In genomic region chr5:80990527-80990926, GRCh38 we compare ENCODE assay signal across 23 cellular contexts. TPM values are rescaled to one million over a fixed set of nuclear protein-coding genes. Genes with fewer than 3 reads are reported as not detected.
DNase-seq lines count a peak whose midpoint lies in the region; TF ChIP-seq lines count a peak whose summit lies in the region.
"Had no signal": no experiment of that assay in that cellular context is flagged by ENCODE, and none has a peak within 500 bp of the region (broad histone marks: within the 10 kb centered on the region; RNA-seq: fewer than 3 reads in every experiment).

No MANE protein-coding gene starts in this region.

- no peak overlapping the region for H3K4me3 ChIP-seq in H7 (ENCODE audit: insufficient read depth, low read depth, low read length)
- peak overlapping the region; percentile 67 for H3K4me3 ChIP-seq in Karpas-422 (ENCODE audit: low read length)
- no peak overlapping the region for H3K4me3 ChIP-seq in mammary epithelial cell (replicated peaks in 1 of 3; ENCODE audit: insufficient read depth in 1 of 3, low read depth in 2 of 3, low read length in 3 of 3)
- no peak overlapping the region for H3K4me3 ChIP-seq in mesendoderm (ENCODE audit: low read length)
- H3K4me3 ChIP-seq in neuronal stem cell (ENCODE audit: low read length in 2 of 2) = no peak overlapping the region
- H3K4me3 ChIP-seq: body of pancreas, SJSA1, vagina had no signal

- no peak overlapping the region for H2BK120ac ChIP-seq in mesendoderm (ENCODE audit: low read depth, low read length)
- H2BK120ac ChIP-seq in neuronal stem cell (ENCODE audit: low read depth, low read length) = no peak overlapping the region

- H3K79me2 ChIP-seq in Karpas-422 (ENCODE audit: low read length) = 0 out of 2 replicates have a peak, but pooled peaks cover 2% of the 10 kb centered on the region
- H3K79me2 ChIP-seq in mammary epithelial cell (ENCODE audit: insufficient read depth, low read length) = no peaks in the 10 kb centered on the region
- H3K79me2 ChIP-seq in mesendoderm (ENCODE audit: control insufficient read depth, insufficient read depth, low read length) = no peaks in the 10 kb centered on the region

- H3K56ac ChIP-seq in mesendoderm (ENCODE audit: low read length) = peak overlapping the region; percentile 8

- H3K9ac ChIP-seq in Karpas-422 (ENCODE audit: low read length) (peak overlapping the region; percentile 82), mammary epithelial cell (ENCODE audit: insufficient read depth, low read length) (no peak overlapping the region), mesendoderm (ENCODE audit: low read length) (no peak overlapping the region), neuronal stem cell (ENCODE audit: low read depth, low read length, poor library complexity) (no peak overlapping the region)

- DNase-seq in H7 = peak; percentile 29
- peak; percentile 66 for DNase-seq in Karpas-422
- no peak for DNase-seq in mammary epithelial cell
- DNase-seq in mesendoderm = peak; percentile 85
- DNase-seq in SHP77 treated with DMSO at 0.1 percent for 48 hours (lab: John Stamatoyannopoulos, UW) = no peak
- no peak for DNase-seq in neuronal stem cell (ENCODE audit: low spot score)
- DNase-seq in CD14-positive monocyte (ENCODE audit: low spot score) = no peak
- DNase-seq: activated CD4-positive, alpha-beta T cell treated with anti-CD3 and anti-CD28 coated beads for 4 hours; body of pancreas; DMS153; effector memory CD4-positive, alpha-beta T cell; GDM1; Kasumi-1; midbrain; NCI-H1092 treated with DMSO at 0.1 percent for 48 hours; NCI-H2029 treated with DMSO at 0.1 percent for 48 hours; NCI-H748 treated with DMSO at 0.1 percent for 48 hours; stimulated activated CD4-positive, alpha-beta T cell treated with anti-CD3 and anti-CD28 coated beads, Interleukin-2, amount 100 ng/mL, for 24 hours; T-helper 1 cell had no signal

- H3K9me3 ChIP-seq in Karpas-422 (ENCODE audit: low read length) (no peaks in the 10 kb centered on the region), mammary epithelial cell (replicated peaks; ENCODE audit: insufficient read depth, low read length) (no peaks in the 10 kb centered on the region), neuronal stem cell (replicated peaks in 1 of 2; ENCODE audit: control insufficient read depth in 2 of 2, insufficient read depth in 1 of 2, low read depth in 1 of 2, low read length in 2 of 2) (no peaks in the 10 kb centered on the region)
- H3K9me3 ChIP-seq: body of pancreas, SJSA1, vagina had no signal

- intact Hi-C loops in mammary epithelial cell (cut with micrococcal nuclease) = no loop called here
- intact Hi-C loops in CD14-positive monocyte (cut with micrococcal nuclease) = no loop called here

- H3K4me1 Mint-ChIP-seq in CD14-positive monocyte = no peaks in the 10 kb centered on the region

- peaks cover 91% of the 10 kb centered on the region for H3K4me1 ChIP-seq in Karpas-422 (ENCODE audit: low read length)
- peaks cover 13% of the 10 kb centered on the region for H3K4me1 ChIP-seq in mammary epithelial cell (ENCODE audit: insufficient read depth, low read length)
- H3K4me1 ChIP-seq in mesendoderm (ENCODE audit: control insufficient read depth, low read depth, low read length) = peaks cover 11% of the 10 kb centered on the region
- peaks cover 0 to 2% of the 10 kb centered on the region in 2 donors for H3K4me1 ChIP-seq in neuronal stem cell (ENCODE audit: control insufficient read depth in 2 of 2, insufficient read depth in 1 of 2, low read depth in 1 of 2, low read length in 2 of 2)
- H3K4me1 ChIP-seq: body of pancreas, vagina had no signal

- TF ChIP-seq CTCF in mammary epithelial cell (conservative IDR thresholded peaks at IDR 0.05 in 1 of 2, IDR thresholded peaks at IDR 0.05 in 1 of 2; ENCODE audit: extremely low read depth in 1 of 2, insufficient read depth in 1 of 2, low read depth in 1 of 2, low read length in 2 of 2) (no peak), CD14-positive monocyte (IDR thresholded peaks at IDR 0.05) (no peak)

- CTCF ChIA-PET in mammary epithelial cell (lab: Charles Lee; ENCODE audit: low non-redundant PET) = no interaction called here

- whole genome bisulfite sequencing in mammary epithelial cell (ENCODE audit: low coverage, missing lambda C conversion rate) = 7% methylated on average over 2 of the region's 2 CpGs
- WGBS in mesendoderm (ENCODE audit: extremely low coverage, insufficient coverage, low lambda C conversion rate) = no CpG with 5 or more reads among the region's 2 CpGs
- no CpG with 5 or more reads among the region's 2 CpGs for WGBS in neuronal stem cell (ENCODE audit: extremely low coverage in 2 of 2, insufficient read length in 2 of 2, insufficient replicate concordance in 1 of 2), 2 donors

- H4K20me1 ChIP-seq in Karpas-422 (ENCODE audit: insufficient read depth, low read depth, low read length) (no peaks in the 10 kb centered on the region), mammary epithelial cell (ENCODE audit: insufficient read depth, low read length) (no peaks in the 10 kb centered on the region)

- no peak overlapping the region for H4K5ac ChIP-seq in mesendoderm (ENCODE audit: low read length)

- H3K36me3 ChIP-seq in H7 (replicated peaks; ENCODE audit: control insufficient read depth, insufficient read depth, low read length) (no peaks in the 10 kb centered on the region), Karpas-422 (ENCODE audit: insufficient read depth, low read length) (no peaks in the 10 kb centered on the region), mammary epithelial cell (ENCODE audit: insufficient read depth, low read length) (no peaks in the 10 kb centered on the region), mesendoderm (ENCODE audit: control insufficient read depth, insufficient read depth, low read length) (no peaks in the 10 kb centered on the region), neuronal stem cell (replicated peaks in 1 of 2; ENCODE audit: control insufficient read depth in 2 of 2, insufficient read depth in 2 of 2, low read length in 2 of 2) (no peaks in the 10 kb centered on the region)
- H3K36me3 ChIP-seq: SJSA1, vagina had no signal

- H3K4me3 Mint-ChIP-seq in CD14-positive monocyte = no peak overlapping the region
- H3K4me3 Mint-ChIP-seq: stimulated activated effector memory CD8-positive, alpha-beta T cell treated with anti-CD3 and anti-CD28 coated beads, Interleukin-12 subunit alpha, Interleukin-12 subunit beta, amount 100 ng/mL, for 72 hours had no signal

- H3K4me2 ChIP-seq in Karpas-422 (ENCODE audit: low read depth, low read length, poor library complexity, severe bottlenecking) = peak overlapping the region; percentile 88
- peak overlapping the region; percentile 45 for H3K4me2 ChIP-seq in mammary epithelial cell (ENCODE audit: insufficient read depth, low read depth, low read length)
- no peak overlapping the region for H3K4me2 ChIP-seq in mesendoderm (ENCODE audit: low read length)
- H3K4me2 ChIP-seq in neuronal stem cell (ENCODE audit: insufficient read depth, low read length, poor library complexity, severe bottlenecking) = no peak overlapping the region

- H2BK12ac ChIP-seq in neuronal stem cell (ENCODE audit: low read length) = no peak overlapping the region

- H3K9me2 ChIP-seq in Karpas-422 (replicated peaks; ENCODE audit: insufficient read depth, low read length) = no peaks in the 10 kb centered on the region

- H3K27ac Mint-ChIP-seq in CD14-positive monocyte = no peak overlapping the region
- H3K27ac Mint-ChIP-seq: activated naive CD4-positive, alpha-beta T cell treated with anti-CD3 and anti-CD28 coated beads, Interleukin-2, amount 50 U/mL, for 72 hours; stimulated activated effector memory CD8-positive, alpha-beta T cell treated with anti-CD3 and anti-CD28 coated beads, Interleukin-12 subunit alpha, Interleukin-12 subunit beta, amount 100 ng/mL, for 72 hours had no signal

- H3K18ac ChIP-seq in mesendoderm (ENCODE audit: low read length) (peak overlapping the region; percentile 44), neuronal stem cell (ENCODE audit: low read length) (no peak overlapping the region)

- H3K9me3 Mint-ChIP-seq in CD14-positive monocyte = peaks cover 0 to 4% (median 0%) of the 10 kb centered on the region in 7 donors
- H3K9me3 Mint-ChIP-seq: stimulated activated effector memory CD8-positive, alpha-beta T cell treated with anti-CD3 and anti-CD28 coated beads, Interleukin-12 subunit alpha, Interleukin-12 subunit beta, amount 100 ng/mL, for 72 hours had no signal

- no peak overlapping the region for H4K91ac ChIP-seq in neuronal stem cell (ENCODE audit: low read depth, low read length, poor library complexity)

- in situ Hi-C loops in mammary epithelial cell (cut with MboI; ENCODE audit: low sequenced_read_pairs in 2 of 2) = no loop called here

- H4K8ac ChIP-seq in mesendoderm (ENCODE audit: low read depth, low read length) (no peak overlapping the region), neuronal stem cell (ENCODE audit: low read depth, low read length) (no peak overlapping the region)

- H2AFZ ChIP-seq in Karpas-422 (ENCODE audit: low read length) (peak overlapping the region; percentile 19; the same call in 1 of the 2 replicates), mammary epithelial cell (ENCODE audit: low read depth, low read length) (peak overlapping the region; percentile 20), neuronal stem cell (ENCODE audit: low read length) (no peak overlapping the region)

- dilution Hi-C loops in mammary epithelial cell (cut with HindIII; ENCODE audit: low sequenced_read_pairs) = no loop called here

- no peak overlapping the region for H3K4ac ChIP-seq in mesendoderm (ENCODE audit: low read depth, low read length)
- no peak overlapping the region for H3K4ac ChIP-seq in neuronal stem cell (ENCODE audit: low read length)

- no peaks in the 10 kb centered on the region for H3K27me3 ChIP-seq in H7 (ENCODE audit: control insufficient read depth, insufficient read depth, low read length)
- H3K27me3 ChIP-seq in Karpas-422 (ENCODE audit: low read length) = no peaks in the 10 kb centered on the region
- H3K27me3 ChIP-seq in mammary epithelial cell (ENCODE audit: insufficient read depth, low read length) = no peaks in the 10 kb centered on the region
- no peaks in the 10 kb centered on the region for H3K27me3 ChIP-seq in mesendoderm (ENCODE audit: insufficient read depth, low read length, poor library complexity)
- peaks cover 0 to 9% (median 0%) of the 10 kb centered on the region in 3 experiments for H3K27me3 ChIP-seq in neuronal stem cell (ENCODE audit: control insufficient read depth in 3 of 3, insufficient read depth in 3 of 3, low read depth in 1 of 3, low read length in 3 of 3)
- H3K27me3 ChIP-seq: body of pancreas, SJSA1, vagina had no signal

- H3K36me3 Mint-ChIP-seq in CD14-positive monocyte = no peaks in the 10 kb centered on the region
- H3K36me3 Mint-ChIP-seq: activated naive CD4-positive, alpha-beta T cell treated with anti-CD3 and anti-CD28 coated beads, Interleukin-2, amount 50 U/mL, for 72 hours; stimulated activated effector memory CD8-positive, alpha-beta T cell treated with anti-CD3 and anti-CD28 coated beads, Interleukin-12 subunit alpha, Interleukin-12 subunit beta, amount 100 ng/mL, for 72 hours had no signal

- H2BK5ac ChIP-seq in mesendoderm (ENCODE audit: low read length) (peak overlapping the region; percentile 2), neuronal stem cell (ENCODE audit: low read length) (no peak overlapping the region)

- H3K27ac ChIP-seq in Karpas-422 (ENCODE audit: low read length) (peak overlapping the region; percentile 98), mammary epithelial cell (ENCODE audit: insufficient read depth, low read depth, low read length) (no peak overlapping the region), mesendoderm (ENCODE audit: low read depth, low read length) (peak overlapping the region; percentile 36), neuronal stem cell (replicated peaks; ENCODE audit: low read length) (no peak overlapping the region)
- H3K27ac ChIP-seq: body of pancreas, SJSA1, vagina had no signal

- no TSS peak for BruUV-seq in mammary epithelial cell (replicated peaks; lab: Mats Ljungman, UMichigan)

- H3K27me3 Mint-ChIP-seq in CD14-positive monocyte (ENCODE audit: low read depth in 3 of 3) = peaks cover 0 to 2% (median 0%) of the 10 kb centered on the region in 3 donors

- H3K14ac ChIP-seq in neuronal stem cell (ENCODE audit: low read length) = no peak overlapping the region

- H3K23ac ChIP-seq in mesendoderm (ENCODE audit: low read length) = no peak overlapping the region
- no peak overlapping the region for H3K23ac ChIP-seq in neuronal stem cell (ENCODE audit: low read depth, low read length, poor library complexity)

- no peak overlapping the region for H2AK5ac ChIP-seq in mesendoderm (ENCODE audit: low read length)
- H2AK5ac ChIP-seq in neuronal stem cell (ENCODE audit: low read depth, low read length) = no peak overlapping the region

- H2BK15ac ChIP-seq in mesendoderm (replicated peaks; ENCODE audit: low read depth) = no peak overlapping the region
- H2BK15ac ChIP-seq in neuronal stem cell (ENCODE audit: low read length) = no peak overlapping the region

- H3K79me1 ChIP-seq in mesendoderm (ENCODE audit: low read length) = no peaks in the 10 kb centered on the region
- H3K79me1 ChIP-seq in neuronal stem cell (ENCODE audit: low read depth, low read length) = no peaks in the 10 kb centered on the region

RNA-seq across cellular contexts. Expression of gene RASGRF2, which starts 30.4 kb away (rescaled TPM):
- total RNA-seq in H7 (2014; rRNA removed; shearing (Covaris generic)) = 4.0 and 5.3 TPM in 2 replicates
- 11.1 and 19.4 TPM in 2 replicates for total RNA-seq in Karpas-422 (2014; rRNA removed; shearing (Covaris generic); ENCODE audit: low replicate concordance)
- 1 to 10 TPM in 1 of 2 donors, under 1 TPM in 1; 0.19 to 2.0 TPM for total RNA-seq in mammary epithelial cell
- polyA plus RNA-seq in mammary epithelial cell (0.05 TPM), CD14-positive monocyte (under 1 TPM in 1 of 2 donors, not detected in 1; 0.02 TPM)
- polyA minus RNA-seq in mammary epithelial cell = not detected
- polyA plus RNA-seq in mesendoderm (2013, experiment 1 of 2) = 12.4 TPM
- polyA plus RNA-seq in mesendoderm (2013, experiment 2 of 2) = 13.5 TPM
- 0.03 TPM for polyA plus RNA-seq in neuronal stem cell (2013, experiment 1 of 2)
- polyA plus RNA-seq in neuronal stem cell (2013, experiment 2 of 2) = 0.03 TPM

Comparison
In these comparisons a context has a peak if more than half of its experiments do, and no peak if none do; other contexts are left out.
1. DNase-seq: peak in H7 (single experiment), Karpas-422 (single experiment) and mesendoderm (single experiment); none in mammary epithelial cell (single experiment), SHP77 treated with DMSO at 0.1 percent for 48 hours (single experiment), neuronal stem cell (single experiment) and CD14-positive monocyte (single experiment).
2. H3K27ac ChIP-seq: peak in Karpas-422 (single experiment) and mesendoderm (single experiment); none in mammary epithelial cell (single experiment) and neuronal stem cell (single experiment).
3. H3K4me2 ChIP-seq: peak in Karpas-422 (single experiment) and mammary epithelial cell (single experiment); none in mesendoderm (single experiment) and neuronal stem cell (single experiment).